8 cellular contexts compared by ENCODE assay signal in genomic region chr1:177181631-177182291, GRCh38. TPM values are rescaled to one million over a fixed set of nuclear protein-coding genes. Genes with fewer than 3 reads are reported as not detected.
A peak's percentile ranks its signal among the peaks of the same experiment; 100 is the strongest.
DNase-seq lines count a peak whose midpoint lies in the region; ATAC-seq and TF ChIP-seq lines count a peak whose summit lies in the region.

No MANE protein-coding gene starts in this region.

- peaks cover 0 to 10% (median 2%) of the 10 kb centered on the region in 8 donors for H3K9me3 Mint-ChIP-seq in CD4-positive, alpha-beta memory T cell
- no peaks in the 10 kb centered on the region for H3K9me3 Mint-ChIP-seq in activated CD4-positive, alpha-beta memory T cell treated with anti-CD3 and anti-CD28 coated beads for 36 hours
- peaks cover 12% of the 10 kb centered on the region for H3K9me3 Mint-ChIP-seq in nephron progenitor cell

- no peak overlapping the region for H3K27ac ChIP-seq in CD4-positive, alpha-beta memory T cell (ENCODE audit: low read depth, low read length)
- H3K27ac ChIP-seq in uterus, result no peak overlapping the region

- no peaks in the 10 kb centered on the region for H3K36me3 Mint-ChIP-seq in CD4-positive, alpha-beta memory T cell
- no peaks in the 10 kb centered on the region for H3K36me3 Mint-ChIP-seq in activated CD4-positive, alpha-beta memory T cell treated with anti-CD3 and anti-CD28 coated beads for 36 hours
- no peaks in the 10 kb centered on the region for H3K36me3 Mint-ChIP-seq in nephron progenitor cell (ENCODE audit: low read depth)

- TF ChIP-seq CTCF in fibroblast of mammary gland (conservative IDR thresholded peaks at IDR 0.05; ENCODE audit: control insufficient read depth, insufficient read depth, low read depth, low read length), result peak; percentile 74
- peak; percentile 89 for TF ChIP-seq CTCF in nephron progenitor cell (IDR thresholded peaks at IDR 0.05)
- TF ChIP-seq CTCF in uterus (IDR thresholded peaks at IDR 0.05), result peak; percentile 60 to 74 (median 61)

- CTCF ChIA-PET in CD4-positive, alpha-beta memory T cell (lab: Charles Lee; ENCODE audit: partially characterized antibody), result no interaction called here
- CTCF ChIA-PET in activated CD4-positive, alpha-beta memory T cell treated with anti-CD3 and anti-CD28 coated beads for 36 hours (lab: Charles Lee), result interaction anchor here (0.6 to 1.8 kb wide), 4 partner anchors 10 to 70 kb away, joined by 3 to 6 read pairs (median 3); partner anchors contain the start of gene BRINP2

- ATAC-seq in GM18909 (IDR thresholded peaks at IDR 0.05; ENCODE audit: poor library complexity, unreplicated experiment) (peak; percentile 96), HG03066 (IDR thresholded peaks at IDR 0.05; ENCODE audit: low read depth, unreplicated experiment) (peak; percentile 97)

- H3K4me1 Mint-ChIP-seq in CD4-positive, alpha-beta memory T cell, result peaks cover 5 to 18% (median 8%) of the 10 kb centered on the region in 4 donors
- peaks cover 3% of the 10 kb centered on the region for H3K4me1 Mint-ChIP-seq in activated CD4-positive, alpha-beta memory T cell treated with anti-CD3 and anti-CD28 coated beads for 36 hours (ENCODE audit: low read depth)
- peaks cover 20% of the 10 kb centered on the region for H3K4me1 Mint-ChIP-seq in nephron progenitor cell

- DNase-seq in CD4-positive, alpha-beta memory T cell, result peak in 2 of 5 donors; percentile 0
- peak; percentile 55 for DNase-seq in NCI-H2107 treated with DMSO at 0.1 percent for 48 hours (lab: John Stamatoyannopoulos, UW; ENCODE audit: unreplicated experiment)
- DNase-seq in activated CD4-positive, alpha-beta memory T cell treated with anti-CD3 and anti-CD28 coated beads for 36 hours, result peak; percentile 43
- DNase-seq in fibroblast of mammary gland (ENCODE audit: low read depth), result peak; percentile 47
- peak; percentile 92 for DNase-seq in nephron progenitor cell
- peak in 1 of 2 donors; percentile 59 for DNase-seq in uterus

- no peaks in the 10 kb centered on the region for H3K27me3 ChIP-seq in CD4-positive, alpha-beta memory T cell (ENCODE audit: insufficient read depth, low read length)
- H3K27me3 ChIP-seq in uterus, result peaks cover 0 to 5% of the 10 kb centered on the region in 2 donors

- POLR2A ChIA-PET in CD4-positive, alpha-beta memory T cell (lab: Charles Lee; ENCODE audit: partially characterized antibody), result no interaction called here
- POLR2A ChIA-PET in activated CD4-positive, alpha-beta memory T cell treated with anti-CD3 and anti-CD28 coated beads for 36 hours (lab: Charles Lee), result no interaction called here

- TF ChIP-seq POLR2A in uterus (IDR thresholded peaks at IDR 0.05), result no peak

- H3K4me3 Mint-ChIP-seq in CD4-positive, alpha-beta memory T cell, result peak overlapping the region in 7 of 8 donors; percentile 21 to 71 (median 46)
- no peak overlapping the region for H3K4me3 Mint-ChIP-seq in activated CD4-positive, alpha-beta memory T cell treated with anti-CD3 and anti-CD28 coated beads for 36 hours
- peak overlapping the region; percentile 71 for H3K4me3 Mint-ChIP-seq in nephron progenitor cell

- H3K27ac Mint-ChIP-seq in CD4-positive, alpha-beta memory T cell, result peak overlapping the region in 1 of 7 donors; percentile 52
- no peak overlapping the region for H3K27ac Mint-ChIP-seq in activated CD4-positive, alpha-beta memory T cell treated with anti-CD3 and anti-CD28 coated beads for 36 hours
- H3K27ac Mint-ChIP-seq in nephron progenitor cell, result no peak overlapping the region

- peaks cover 9 to 15% of the 10 kb centered on the region in 2 donors for H3K27me3 Mint-ChIP-seq in CD4-positive, alpha-beta memory T cell
- peaks cover 18% of the 10 kb centered on the region for H3K27me3 Mint-ChIP-seq in activated CD4-positive, alpha-beta memory T cell treated with anti-CD3 and anti-CD28 coated beads for 36 hours
- peaks cover 63% of the 10 kb centered on the region for H3K27me3 Mint-ChIP-seq in nephron progenitor cell (ENCODE audit: low read depth, poor library complexity)

- H3K4me3 ChIP-seq in CD4-positive, alpha-beta memory T cell (ENCODE audit: low read length in 2 of 2), result no peak overlapping the region
- H3K4me3 ChIP-seq in fibroblast of mammary gland (ENCODE audit: control insufficient read depth, low read depth, low read length), result peak overlapping the region; percentile 30
- H3K4me3 ChIP-seq in uterus, result no peak overlapping the region

- H3K36me3 ChIP-seq in CD4-positive, alpha-beta memory T cell (ENCODE audit: insufficient read depth, low read length), result no peaks in the 10 kb centered on the region
- H3K36me3 ChIP-seq in uterus, result no peaks in the 10 kb centered on the region

- intact Hi-C loops in CD4-positive, alpha-beta memory T cell (cut with micrococcal nuclease), result no loop called here
- intact Hi-C loops in activated CD4-positive, alpha-beta memory T cell treated with anti-CD3 and anti-CD28 coated beads for 36 hours (cut with micrococcal nuclease), result loop anchor here (5.0 kb wide), 1 partner anchor 284 kb away; no protein-coding TSS in a partner anchor
- intact Hi-C loops in uterus (cut with DNase I; ENCODE audit: low total_unique reads), result no loop called here

- no peaks in the 10 kb centered on the region for H3K4me1 ChIP-seq in CD4-positive, alpha-beta memory T cell (ENCODE audit: insufficient read depth, low read length)
- no peaks in the 10 kb centered on the region for H3K4me1 ChIP-seq in uterus

- no peaks in the 10 kb centered on the region for H3K9me3 ChIP-seq in CD4-positive, alpha-beta memory T cell (ENCODE audit: control insufficient read depth in 1 of 2, low read length in 2 of 2)
- no peaks in the 10 kb centered on the region for H3K9me3 ChIP-seq in uterus

RNA-seq across cellular contexts. Expression of gene BRINP2, which starts 11.0 kb away (rescaled TPM):
- total RNA-seq in CD4-positive, alpha-beta memory T cell, result not detected
- polyA plus RNA-seq in CD4-positive, alpha-beta memory T cell, result not detected
- not detected for total RNA-seq in activated CD4-positive, alpha-beta memory T cell treated with anti-CD3 and anti-CD28 coated beads for 36 hours
- total RNA-seq in uterus, result 1 to 10 TPM in 1 of 4 donors, under 1 TPM in 1, not detected in 2; 0.18 to 5.7 TPM

RNA-seq across cellular contexts. Expression of gene ASTN1, which starts 17.2 kb away (rescaled TPM):
- not detected for total RNA-seq in CD4-positive, alpha-beta memory T cell
- not detected for polyA plus RNA-seq in CD4-positive, alpha-beta memory T cell
- total RNA-seq in activated CD4-positive, alpha-beta memory T cell treated with anti-CD3 and anti-CD28 coated beads for 36 hours, result not detected
- total RNA-seq in uterus, result 10 to 100 TPM in 1 of 4 donors, 1 to 10 TPM in 2, under 1 TPM in 1; 0.29 to 42.7 (median 2.5) TPM
